ENCODE assay signal across 1 cellular context in genomic region chr3:29153811-29154210, GRCh38.
TF ChIP-seq lines count a peak whose summit lies in the region.

No MANE protein-coding gene starts in this region.

TF ChIP-seq in GM12878, 131 proteins besides CTCF, POLR2A, EP300 and RAD21 (continued from another document):
- TF ChIP-seq BACH1 (IDR thresholded peaks at IDR 0.05; ENCODE audit: borderline replicate concordance) (no peak), PAX8 (IDR thresholded peaks at IDR 0.05) (no peak), DPF2 (IDR thresholded peaks at IDR 0.05) (no peak), MLLT1 (IDR thresholded peaks at IDR 0.05) (no peak), SREBF2 (IDR thresholded peaks at IDR 0.05; ENCODE audit: low read length) (no peak), HDGF (IDR thresholded peaks at IDR 0.05) (no peak)
